ENCODE assay signal across 12 cellular contexts in the genomic region with DNA sequence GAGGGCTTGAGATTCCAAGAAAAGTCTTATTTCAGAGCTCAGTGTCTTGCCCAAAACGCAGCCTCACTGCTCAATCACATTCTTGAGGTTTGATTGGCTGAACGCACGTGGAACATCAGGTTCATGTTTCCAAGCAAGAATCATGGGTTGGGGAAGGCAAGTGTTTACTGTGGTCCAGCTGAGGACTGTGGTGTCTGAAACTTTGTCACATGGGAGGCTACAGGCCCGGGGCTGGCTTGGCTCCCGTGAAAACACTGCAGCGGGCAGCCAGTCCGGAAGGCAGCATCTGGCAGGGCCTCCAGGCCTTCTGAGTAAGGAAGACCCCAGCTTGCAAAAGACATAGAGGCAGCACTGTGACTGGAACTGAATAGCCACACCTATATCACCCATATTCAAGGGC.
DNase-seq lines count a peak whose midpoint lies in the region; ATAC-seq, FAIRE-seq and TF ChIP-seq lines count a peak whose summit lies in the region.
"Had no signal": no experiment of that assay in that cellular context is flagged by ENCODE, and none has a peak within 500 bp of the region (broad histone marks: within the 10 kb centered on the region; RNA-seq: fewer than 3 reads in every experiment).

No MANE protein-coding gene starts in this region.

- ATAC-seq in thoracic aorta (ENCODE audit: insufficient number of reproducible peaks, low FRiP score, low read depth) (peak; percentile 48), GM21423 (IDR thresholded peaks at IDR 0.05; ENCODE audit: unreplicated experiment) (no peak)
- ATAC-seq: GM12878 had no signal

- H3K27ac ChIP-seq in thoracic aorta: peak overlapping the region; percentile 32 to 62

- TF ChIP-seq POLR2A in GM12892 (IDR thresholded peaks at IDR 0.05; ENCODE audit: low read depth, low read length): no peak

- H3K4me1 ChIP-seq in thoracic aorta (ENCODE audit: control insufficient read depth in 1 of 2, low read depth in 2 of 2): peaks cover 18 to 43% of the 10 kb centered on the region in 2 donors

- H3K9me3 ChIP-seq in thoracic aorta: no peaks in the 10 kb centered on the region
- H3K9me3 ChIP-seq: tibial nerve had no signal

- TF ChIP-seq CTCF in thoracic aorta (IDR thresholded peaks at IDR 0.05): no peak

- H3K4me3 ChIP-seq in thoracic aorta: no peak overlapping the region
- H3K4me3 ChIP-seq: GM12878, tibial nerve had no signal

- DNase-seq in RPMI7951 (ENCODE audit: low read depth) (peak; percentile 86), fibroblast of gingiva (ENCODE audit: low read depth) (peak; percentile 61), medulla oblongata (ENCODE audit: extremely low spot score) (peak; percentile 93), thoracic aorta (ENCODE audit: low spot score) (no peak), NCI-H82 (lab: John Stamatoyannopoulos, UW) (no peak), GM12892 (ENCODE audit: insufficient read length) (no peak)
- DNase-seq: activated CD4-positive, alpha-beta memory T cell treated with anti-CD3 and anti-CD28 coated beads for 36 hours; effector memory CD4-positive, alpha-beta T cell; MV-4-11 had no signal

- peaks cover 2% of the 10 kb centered on the region for H3K36me3 ChIP-seq in thoracic aorta

- H3K27me3 ChIP-seq in thoracic aorta (replicated peaks; ENCODE audit: insufficient read depth): no peaks in the 10 kb centered on the region
- H3K27me3 ChIP-seq: tibial nerve had no signal

- no peak for FAIRE-seq in GM12892 (lab: Jason Lieb, UNC)
- FAIRE-seq: GM12878 had no signal

Comparison
In these comparisons a context has a peak if more than half of its experiments do, and no peak if none do; other contexts are left out.
1. DNase-seq: peak in RPMI7951 (single experiment), fibroblast of gingiva (single experiment) and medulla oblongata (single experiment); none in thoracic aorta (single experiment), NCI-H82 (single experiment) and GM12892 (single experiment).